18 cellular contexts compared by ENCODE assay signal in genomic region chr10:108615576-108616320, GRCh38.
DNase-seq lines count a peak whose midpoint lies in the region; TF ChIP-seq lines count a peak whose summit lies in the region.
"Had no signal": no experiment of that assay in that cellular context is flagged by ENCODE, and none has a peak within 500 bp of the region (broad histone marks: within the 10 kb centered on the region; RNA-seq: fewer than 3 reads in every experiment).

No MANE protein-coding gene starts in this region.

- TF ChIP-seq CTCF in endodermal cell (conservative IDR thresholded peaks at IDR 0.05), result no peak

- peaks cover 22% of the 10 kb centered on the region for H3K9me3 ChIP-seq in endodermal cell (ENCODE audit: control insufficient read depth, low read length)
- H3K9me3 ChIP-seq: BLaER1, Caco-2 had no signal

- intact Hi-C loops in activated T-helper 1 cell treated with anti-CD3 and anti-CD28 coated beads, Interleukin-12 subunit alpha, Interleukin-12 subunit beta, Interleukin-2, Interleukin-4 antibody, amounts not matched to agents 30 ng/mL and 10 ng/mL and 1 ng/mL, durations not matched to agents 14 hours and 24 hours and 36 hours (cut with micrococcal nuclease), result no loop called here

- 66 to 78% methylated on average over 2 of the region's 3 CpGs for WGBS in endodermal cell (ENCODE audit: insufficient coverage in 1 of 2, insufficient read length in 1 of 2), 2 experiments

- H3K4me1 Mint-ChIP-seq in endodermal cell, result peaks cover 15% of the 10 kb centered on the region
- H3K4me1 Mint-ChIP-seq in activated T-helper 1 cell treated with anti-CD3 and anti-CD28 coated beads, Interleukin-12 subunit alpha, Interleukin-12 subunit beta, Interleukin-2, Interleukin-4 antibody, amounts not matched to agents 30 ng/mL and 10 ng/mL and 1 ng/mL, durations not matched to agents 14 hours and 24 hours and 36 hours (ENCODE audit: low read depth), result no peaks in the 10 kb centered on the region
- H3K4me1 Mint-ChIP-seq: B cell; CD4-positive, CD25-positive, alpha-beta regulatory T cell; GM23338 had no signal

- no peaks in the 10 kb centered on the region for H3K27me3 ChIP-seq in endodermal cell (ENCODE audit: control insufficient read depth, insufficient read depth, low read length, poor library complexity, severe bottlenecking)
- H3K27me3 ChIP-seq: BLaER1 had no signal

- H3K27ac Mint-ChIP-seq in endodermal cell, result no peak overlapping the region
- no peak overlapping the region for H3K27ac Mint-ChIP-seq in activated T-helper 1 cell treated with anti-CD3 and anti-CD28 coated beads, Interleukin-12 subunit alpha, Interleukin-12 subunit beta, Interleukin-2, Interleukin-4 antibody, amounts not matched to agents 30 ng/mL and 10 ng/mL and 1 ng/mL, durations not matched to agents 14 hours and 24 hours and 36 hours
- H3K27ac Mint-ChIP-seq: B cell; CD4-positive, CD25-positive, alpha-beta regulatory T cell; CD8-positive, alpha-beta T cell; GM23338; H9 had no signal

- H3K36me3 ChIP-seq in endodermal cell (ENCODE audit: control insufficient read depth, insufficient read depth, low read length), result no peaks in the 10 kb centered on the region
- H3K36me3 ChIP-seq: BLaER1 had no signal

- H3K27me3 Mint-ChIP-seq in endodermal cell (ENCODE audit: insufficient read depth), result no peaks in the 10 kb centered on the region
- H3K27me3 Mint-ChIP-seq in activated T-helper 1 cell treated with anti-CD3 and anti-CD28 coated beads, Interleukin-12 subunit alpha, Interleukin-12 subunit beta, Interleukin-2, Interleukin-4 antibody, amounts not matched to agents 30 ng/mL and 10 ng/mL and 1 ng/mL, durations not matched to agents 14 hours and 24 hours and 36 hours (ENCODE audit: insufficient read depth), result no peaks in the 10 kb centered on the region
- H3K27me3 Mint-ChIP-seq: B cell; CD4-positive, CD25-positive, alpha-beta regulatory T cell had no signal

- DNase-seq in D341Med (ENCODE audit: low spot score) (peak; percentile 15), NCI-H82 (lab: John Stamatoyannopoulos, UW) (peak; percentile 88), endodermal cell (no peak), NCI-H2227 (lab: John Stamatoyannopoulos, UW; ENCODE audit: unreplicated experiment) (no peak), iPS-NIHi11 (ENCODE audit: low spot score) (no peak)
- DNase-seq in activated T-helper 1 cell treated with anti-CD3 and anti-CD28 coated beads, Interleukin-12 subunit alpha, Interleukin-12 subunit beta, Interleukin-2, Interleukin-4 antibody, amounts not matched to agents 30 ng/mL and 10 ng/mL and 1 ng/mL, durations not matched to agents 14 hours and 24 hours and 36 hours (ENCODE audit: low spot score), result no peak
- DNase-seq: Caco-2; CD4-positive, CD25-positive, alpha-beta regulatory T cell; CD8-positive, alpha-beta T cell; DMS 273 treated with DMSO at 0.1 percent for 48 hours; DMS79; EL; GF-D8; H9 had no signal

- no peaks in the 10 kb centered on the region for H3K9me3 Mint-ChIP-seq in endodermal cell
- H3K9me3 Mint-ChIP-seq in activated T-helper 1 cell treated with anti-CD3 and anti-CD28 coated beads, Interleukin-12 subunit alpha, Interleukin-12 subunit beta, Interleukin-2, Interleukin-4 antibody, amounts not matched to agents 30 ng/mL and 10 ng/mL and 1 ng/mL, durations not matched to agents 14 hours and 24 hours and 36 hours, result no peaks in the 10 kb centered on the region
- H3K9me3 Mint-ChIP-seq: GM23338, H9 had no signal

- no peaks in the 10 kb centered on the region for H3K36me3 Mint-ChIP-seq in endodermal cell (ENCODE audit: low read depth)
- H3K36me3 Mint-ChIP-seq in activated T-helper 1 cell treated with anti-CD3 and anti-CD28 coated beads, Interleukin-12 subunit alpha, Interleukin-12 subunit beta, Interleukin-2, Interleukin-4 antibody, amounts not matched to agents 30 ng/mL and 10 ng/mL and 1 ng/mL, durations not matched to agents 14 hours and 24 hours and 36 hours (ENCODE audit: low read depth), result no peaks in the 10 kb centered on the region
- H3K36me3 Mint-ChIP-seq: CD4-positive, CD25-positive, alpha-beta regulatory T cell; CD8-positive, alpha-beta T cell had no signal

- H3K27ac ChIP-seq in endodermal cell (ENCODE audit: low read depth, low read length), result no peak overlapping the region
- H3K27ac ChIP-seq: BLaER1, C4-2B had no signal

- H3K4me3 Mint-ChIP-seq in endodermal cell, result no peak overlapping the region
- H3K4me3 Mint-ChIP-seq in activated T-helper 1 cell treated with anti-CD3 and anti-CD28 coated beads, Interleukin-12 subunit alpha, Interleukin-12 subunit beta, Interleukin-2, Interleukin-4 antibody, amounts not matched to agents 30 ng/mL and 10 ng/mL and 1 ng/mL, durations not matched to agents 14 hours and 24 hours and 36 hours, result no peak overlapping the region
- H3K4me3 Mint-ChIP-seq: B cell; CD4-positive, CD25-positive, alpha-beta regulatory T cell; CD8-positive, alpha-beta T cell; GM23338; H9 had no signal

- peak overlapping the region; percentile 11 for H3K4me3 ChIP-seq in endodermal cell (ENCODE audit: low read length)
- H3K4me3 ChIP-seq: BLaER1, GM23338 had no signal

- H3K9ac ChIP-seq in endodermal cell (ENCODE audit: extremely low read depth, low read length, poor library complexity, severe bottlenecking), result no peak overlapping the region
- H3K9ac ChIP-seq: BLaER1 had no signal

- H3K4me1 ChIP-seq in endodermal cell (ENCODE audit: control insufficient read depth, insufficient read depth, low read length), result no peaks in the 10 kb centered on the region
- H3K4me1 ChIP-seq: BLaER1, Caco-2 had no signal

Comparison
In these comparisons a context has a peak if more than half of its experiments do, and no peak if none do; other contexts are left out.
1. DNase-seq: peak in D341Med (single experiment) and NCI-H82 (single experiment); none in endodermal cell (single experiment), activated T-helper 1 cell treated with anti-CD3 and anti-CD28 coated beads, Interleukin-12 subunit alpha, Interleukin-12 subunit beta, Interleukin-2, Interleukin-4 antibody, amounts not matched to agents 30 ng/mL and 10 ng/mL and 1 ng/mL, durations not matched to agents 14 hours and 24 hours and 36 hours (single experiment), NCI-H2227 (single experiment) and iPS-NIHi11 (single experiment).